8 cellular contexts compared by ENCODE assay signal in genomic region chr2:73291093-73291460, GRCh38. TPM values are rescaled to one million over a fixed set of nuclear protein-coding genes. Genes with fewer than 3 reads are reported as not detected.
DNase-seq lines count a peak whose midpoint lies in the region; ATAC-seq and TF ChIP-seq lines count a peak whose summit lies in the region.

No MANE protein-coding gene starts in this region.

- in situ Hi-C loops in astrocyte of the cerebellum (cut with HindIII; ENCODE audit: low sequenced_read_pairs), result loop anchor here (5.0 kb wide), 1 partner anchor 49 kb away; no protein-coding TSS in a partner anchor

- no peak for TF ChIP-seq CTCF in astrocyte of the cerebellum (IDR thresholded peaks at IDR 0.05; ENCODE audit: low read depth, low read length, missing control alignments)

- ATAC-seq in GM18867 (IDR thresholded peaks at IDR 0.05; ENCODE audit: unreplicated experiment), result peak; percentile 26
- no peak for ATAC-seq in GM21526 (IDR thresholded peaks at IDR 0.05; ENCODE audit: low FRiP score, unreplicated experiment)

- H3K4me3 ChIP-seq in astrocyte of the cerebellum (ENCODE audit: low read depth, low read length), result peak overlapping the region; percentile 12

- peak; percentile 70 for DNase-seq in RPMI8226
- DNase-seq in astrocyte of the cerebellum (ENCODE audit: low read depth), result peak; percentile 22
- peak; percentile 84 for DNase-seq in iPS-NIHi11 (ENCODE audit: low spot score)
- DNase-seq in stimulated activated CD8-positive, alpha-beta memory T cell treated with anti-CD3 and anti-CD28 coated beads, Interleukin-12 subunit alpha, Interleukin-12 subunit beta, amount 100 ng/mL, for 1 hour (ENCODE audit: low read depth), result peak; percentile 29
- no peak for DNase-seq in NCI-H510A (lab: John Stamatoyannopoulos, UW)
- no peak for DNase-seq in HT-29 (ENCODE audit: low spot score)

RNA-seq across cellular contexts. Expression of gene EGR4, which starts 2.3 kb away (rescaled TPM):
- 0.37 and 2.2 TPM in 2 replicates for total RNA-seq in HT-29 (2014; rRNA removed; shearing (Covaris generic))

RNA-seq across cellular contexts. Expression of gene FBXO41, which starts 6.8 kb away (rescaled TPM):
- total RNA-seq in HT-29 (2014; rRNA removed; shearing (Covaris generic)), result 18.0 and 26.8 TPM in 2 replicates

RNA-seq across cellular contexts. Expression of gene CCT7, which starts 57.0 kb away (rescaled TPM):
- total RNA-seq in HT-29 (2014; rRNA removed; shearing (Covaris generic)), result 502 and 515 TPM in 2 replicates

RNA-seq across cellular contexts. Expression of gene PRADC1, which starts 58.0 kb away (rescaled TPM):
- total RNA-seq in HT-29 (2014; rRNA removed; shearing (Covaris generic)), result 24.1 and 29.7 TPM in 2 replicates

Comparison
In these comparisons a context has a peak if more than half of its experiments do, and no peak if none do; other contexts are left out.
1. DNase-seq: peak in RPMI8226 (single experiment), astrocyte of the cerebellum (single experiment), iPS-NIHi11 (single experiment) and stimulated activated CD8-positive, alpha-beta memory T cell treated with anti-CD3 and anti-CD28 coated beads, Interleukin-12 subunit alpha, Interleukin-12 subunit beta, amount 100 ng/mL, for 1 hour (single experiment); none in NCI-H510A (single experiment) and HT-29 (single experiment).